ENCODE assay signal across 29 cellular contexts in the genomic region with DNA sequence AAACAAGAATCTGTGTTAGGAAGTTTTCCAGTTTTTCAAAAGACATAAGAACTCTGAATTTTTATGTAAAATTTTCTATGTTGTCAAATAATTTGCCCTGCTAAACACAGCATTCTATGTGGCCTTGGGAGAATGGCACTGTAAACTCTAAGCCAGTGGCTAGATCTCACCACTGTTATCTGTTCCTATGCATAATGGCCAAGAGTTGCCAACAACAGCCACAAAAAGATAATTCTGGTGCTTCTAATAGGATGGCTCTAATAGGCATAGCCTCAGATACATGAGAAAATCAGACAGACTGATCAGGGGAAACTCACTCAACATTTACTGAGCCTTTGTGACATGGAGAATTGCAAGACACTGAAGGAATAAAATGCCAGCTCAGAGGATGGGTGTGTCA.
"Had no signal": no experiment of that assay in that cellular context is flagged by ENCODE, and none has a peak within 500 bp of the region (broad histone marks: within the 10 kb centered on the region; RNA-seq: fewer than 3 reads in every experiment).

No MANE protein-coding gene starts in this region.

- H3K9me3 ChIP-seq: Peyer's patch, SJCRH30 had no signal

- H3K4me1 Mint-ChIP-seq: activated CD4-positive, alpha-beta T cell treated with anti-CD3 and anti-CD28 coated beads, Interleukin-2, amount 10 ng/mL, durations not matched to agents 24 days and 14 days; activated naive CD4-positive, alpha-beta T cell treated with anti-CD3 and anti-CD28 coated beads, Interleukin-2, amount 50 U/mL, for 24 hours had no signal

- H3K4me1 ChIP-seq: Peyer's patch, SJCRH30 had no signal

- H3K27ac ChIP-seq: Peyer's patch, RWPE1, SJCRH30 had no signal

- H3K36me3 Mint-ChIP-seq: activated CD8-positive, alpha-beta memory T cell treated with anti-CD3 and anti-CD28 coated beads, Interleukin-2, amount 10 ng/mL, durations not matched to agents 7 days and 5 days; activated naive CD4-positive, alpha-beta T cell treated with anti-CD3 and anti-CD28 coated beads, Interleukin-2, amount 50 U/mL, for 24 hours; brain had no signal

- H3K4me3 Mint-ChIP-seq: activated B cell treated with CpG ODN at 0.5 μM for 24 hours; activated CD4-positive, alpha-beta T cell treated with anti-CD3 and anti-CD28 coated beads, Interleukin-2, amount 10 ng/mL, durations not matched to agents 24 days and 14 days; activated CD8-positive, alpha-beta memory T cell treated with anti-CD3 and anti-CD28 coated beads, Interleukin-2, amount 10 ng/mL, durations not matched to agents 7 days and 5 days; activated naive CD4-positive, alpha-beta T cell treated with anti-CD3 and anti-CD28 coated beads, Interleukin-2, amount 50 U/mL, for 24 hours; activated T-cell treated with anti-CD3 and anti-CD28 coated beads, Interleukin-2, amount 50 U/mL, for 24 hours; activated T-helper 1 cell treated with anti-CD3 and anti-CD28 coated beads, Interleukin-12 subunit alpha, Interleukin-12 subunit beta, Interleukin-2, Interleukin-4 antibody, amounts not matched to agents 30 ng/mL and 10 ng/mL and 1 ng/mL, durations not matched to agents 14 hours and 24 hours and 36 hours; brain; T-helper 1 cell treated with Interleukin-12 subunit alpha and Interleukin-12 subunit beta and Interleukin-4 antibody, amounts not matched to agents 30 μg/mL and 1 μg/mL, for 36 hours had no signal

- H3K9me3 Mint-ChIP-seq: activated B cell treated with CpG ODN at 0.5 μM for 24 hours; activated CD4-positive, alpha-beta T cell treated with anti-CD3 and anti-CD28 coated beads, Interleukin-2, amount 10 ng/mL, durations not matched to agents 24 days and 14 days; activated naive CD4-positive, alpha-beta T cell treated with anti-CD3 and anti-CD28 coated beads, Interleukin-2, amount 50 U/mL, for 24 hours; activated T-cell treated with anti-CD3 and anti-CD28 coated beads, Interleukin-2, amount 50 U/mL, for 24 hours; activated T-helper 1 cell treated with anti-CD3 and anti-CD28 coated beads, Interleukin-12 subunit alpha, Interleukin-12 subunit beta, Interleukin-2, Interleukin-4 antibody, amounts not matched to agents 30 ng/mL and 10 ng/mL and 1 ng/mL, durations not matched to agents 14 hours and 24 hours and 36 hours; T-helper 1 cell treated with Interleukin-12 subunit alpha and Interleukin-12 subunit beta and Interleukin-4 antibody, amounts not matched to agents 30 μg/mL and 1 μg/mL, for 36 hours had no signal

- H3K27me3 Mint-ChIP-seq: activated B cell treated with CpG ODN at 0.5 μM for 24 hours; activated CD4-positive, alpha-beta T cell treated with anti-CD3 and anti-CD28 coated beads, Interleukin-2, amount 10 ng/mL, durations not matched to agents 24 days and 14 days; activated CD8-positive, alpha-beta memory T cell treated with anti-CD3 and anti-CD28 coated beads, Interleukin-2, amount 10 ng/mL, durations not matched to agents 7 days and 5 days; activated naive CD4-positive, alpha-beta T cell treated with anti-CD3 and anti-CD28 coated beads, Interleukin-2, amount 50 U/mL, for 24 hours; activated T-cell treated with anti-CD3 and anti-CD28 coated beads, Interleukin-2, amount 50 U/mL, for 24 hours; brain had no signal

- H3K4me3 ChIP-seq: Peyer's patch, SJCRH30 had no signal

- H3K36me3 ChIP-seq: Peyer's patch, SJCRH30 had no signal

- DNase-seq: activated B cell treated with CpG ODN at 0.5 μM for 24 hours; activated CD4-positive, alpha-beta T cell treated with anti-CD3 and anti-CD28 coated beads for 1 hour; activated CD4-positive, alpha-beta T cell treated with anti-CD3 and anti-CD28 coated beads, Interleukin-2, amount 10 ng/mL, durations not matched to agents 24 days and 14 days; activated CD4-positive, alpha-beta T cell treated with anti-CD3 and anti-CD28 coated beads, Interleukin-2, amount 50 U/mL, for 48 hours; activated CD8-positive, alpha-beta memory T cell treated with anti-CD3 and anti-CD28 coated beads, Interleukin-2, amount 10 ng/mL, durations not matched to agents 7 days and 5 days; activated effector memory CD4-positive, alpha-beta T cell treated with Interleukin-2 at 50 U/mL for 16 hours; activated naive CD4-positive, alpha-beta T cell; activated T-cell treated with anti-CD3 and anti-CD28 coated beads, Interleukin-2, amount 50 U/mL, for 24 hours; amygdala; Kasumi-1; KBM-7; NCI-H1092; NCI-H1417; NCI-H1694; NCI-H2029; NCI-H2107; NCI-H2171 treated with DMSO at 0.1 percent for 48 hours; NCI-H226; NCI-H526; NCI-H82; Peyer's patch; Right ventricle myocardium superior; SJCRH30; T-helper 9 cell had no signal

- H3K27ac Mint-ChIP-seq: activated B cell treated with CpG ODN at 0.5 μM for 24 hours; activated CD4-positive, alpha-beta T cell treated with anti-CD3 and anti-CD28 coated beads, Interleukin-2, amount 10 ng/mL, durations not matched to agents 24 days and 14 days; activated CD8-positive, alpha-beta memory T cell treated with anti-CD3 and anti-CD28 coated beads, Interleukin-2, amount 10 ng/mL, durations not matched to agents 7 days and 5 days; activated naive CD4-positive, alpha-beta T cell treated with anti-CD3 and anti-CD28 coated beads, Interleukin-2, amount 50 U/mL, for 24 hours; activated T-cell treated with anti-CD3 and anti-CD28 coated beads, Interleukin-2, amount 50 U/mL, for 24 hours; activated T-helper 1 cell treated with anti-CD3 and anti-CD28 coated beads, Interleukin-12 subunit alpha, Interleukin-12 subunit beta, Interleukin-2, Interleukin-4 antibody, amounts not matched to agents 30 ng/mL and 10 ng/mL and 1 ng/mL, durations not matched to agents 14 hours and 24 hours and 36 hours; T-helper 1 cell treated with Interleukin-12 subunit alpha and Interleukin-12 subunit beta and Interleukin-4 antibody, amounts not matched to agents 30 μg/mL and 1 μg/mL, for 36 hours had no signal

- H3K27me3 ChIP-seq: Peyer's patch, SJCRH30 had no signal
